Comparison of ENCODE assay signal across 1 cellular context in genomic region chr2:216012830-216013079, GRCh38.
TF ChIP-seq lines count a peak whose summit lies in the region.

No MANE protein-coding gene starts in this region.

TF ChIP-seq in H1, 55 proteins besides CTCF, POLR2A, EP300 and RAD21 (continued from another document):
- no peak for TF ChIP-seq ATF2 (IDR thresholded peaks at IDR 0.05; ENCODE audit: low read length)
